Comparison of ENCODE assay signal across 8 cellular contexts in genomic region chr6:125747589-125748533, GRCh38. TPM values are rescaled to one million over a fixed set of nuclear protein-coding genes. Genes with fewer than 3 reads are reported as not detected.
DNase-seq lines count a peak whose midpoint lies in the region; ATAC-seq and TF ChIP-seq lines count a peak whose summit lies in the region.

No MANE protein-coding gene starts in this region.

- DNase-seq in ELR (ENCODE audit: low read depth) (peak; percentile 23), NCI-H1930 (lab: John Stamatoyannopoulos, UW) (peak; percentile 11 to 29), activated T-cell treated with anti-CD3 and anti-CD28 coated beads for 48 hours (ENCODE audit: low read depth) (peak; percentile 12), fibroblast of pulmonary artery (ENCODE audit: low read depth) (no peak), occipital lobe (lab: John Stamatoyannopoulos, UW) (no peak)
- no peak for DNase-seq in NK-92 treated with Interleukin-12 subunit alpha and Interleukin-12 subunit beta, amount 100 ng/mL, for 24 hours (lab: John Stamatoyannopoulos, UW)

- H3K4me3 ChIP-seq in fibroblast of pulmonary artery (replicated peaks; ENCODE audit: low read depth, low read length): peak overlapping the region; percentile 57

- no peaks in the 10 kb centered on the region for H3K9me3 Mint-ChIP-seq in nephron

- peaks cover 80% of the 10 kb centered on the region for H3K27me3 Mint-ChIP-seq in nephron (ENCODE audit: low read depth)

- no peaks in the 10 kb centered on the region for H3K36me3 Mint-ChIP-seq in nephron (ENCODE audit: low read depth)

- peak overlapping the region; percentile 79 to 92 (median 91) for H3K27ac Mint-ChIP-seq in nephron

- H3K4me3 Mint-ChIP-seq in nephron: peak overlapping the region; percentile 90 to 94 (median 92)

- H3K4me1 Mint-ChIP-seq in nephron: peaks cover 30% of the 10 kb centered on the region

- ATAC-seq in HG02885 (IDR thresholded peaks at IDR 0.05; ENCODE audit: poor library complexity, unreplicated experiment): no peak

- TF ChIP-seq CTCF in fibroblast of pulmonary artery (IDR thresholded peaks at IDR 0.05; ENCODE audit: low read length, missing control alignments): no peak
- no peak for TF ChIP-seq CTCF in nephron (IDR thresholded peaks at IDR 0.05; ENCODE audit: unreplicated experiment in 3 of 3)

RNA-seq across cellular contexts. Expression of gene HEY2, which starts 1.6 kb away (rescaled TPM):
- total RNA-seq in occipital lobe: 0.62 TPM

RNA-seq across cellular contexts. Expression of gene NCOA7, which starts 42.9 kb away (rescaled TPM):
- total RNA-seq in occipital lobe: 33.5 TPM

Comparison
In these comparisons a context has a peak if more than half of its experiments do, and no peak if none do; other contexts are left out.
1. DNase-seq: peak in ELR (single experiment), NCI-H1930 (2 of 2) and activated T-cell treated with anti-CD3 and anti-CD28 coated beads for 48 hours (single experiment); none in fibroblast of pulmonary artery (single experiment), occipital lobe (single experiment) and NK-92 treated with Interleukin-12 subunit alpha and Interleukin-12 subunit beta, amount 100 ng/mL, for 24 hours (single experiment).